8 cellular contexts compared by ENCODE assay signal in the genomic region with DNA sequence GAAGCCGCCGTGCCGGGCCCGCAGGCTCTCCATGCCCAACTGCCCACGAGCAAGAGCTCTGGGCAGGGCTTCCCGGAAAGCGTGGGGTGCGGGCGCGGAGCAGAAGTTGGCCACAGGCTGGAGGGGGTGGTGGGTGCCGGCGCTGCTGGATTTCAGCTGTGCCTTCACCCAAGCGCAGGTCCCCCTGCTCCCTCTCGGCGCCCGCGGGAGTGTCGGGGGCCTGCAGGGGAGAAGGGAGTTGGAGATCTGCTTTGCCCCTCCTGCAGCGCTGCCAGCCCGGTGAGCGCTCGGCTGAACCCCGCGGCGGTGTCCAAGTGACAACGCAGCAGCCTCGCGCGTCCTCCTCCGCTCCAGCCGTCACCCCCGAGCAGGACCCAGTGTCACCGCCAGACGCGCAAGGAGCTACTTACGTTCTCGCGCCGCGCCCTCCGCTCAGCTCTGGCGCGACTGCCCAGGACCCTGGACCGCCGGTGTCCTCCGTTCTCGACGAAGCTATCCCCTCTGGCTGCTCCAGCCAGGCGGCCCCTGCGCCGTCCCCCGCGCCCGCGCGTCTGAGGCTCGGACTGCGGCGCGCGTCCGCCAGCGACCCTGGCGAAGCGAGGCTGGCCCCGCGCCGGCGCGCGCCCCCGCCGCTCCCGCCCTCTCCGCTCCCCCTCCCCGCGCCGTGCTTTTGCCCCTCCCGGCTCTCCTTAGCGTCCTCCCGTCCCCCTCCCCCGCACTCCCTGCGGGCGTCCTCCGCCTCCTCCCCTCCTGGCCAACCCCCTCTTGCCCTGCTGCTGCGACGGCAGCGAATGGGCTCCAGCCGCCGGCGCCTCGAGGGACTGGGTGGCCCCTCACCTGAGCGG. TPM values are rescaled to one million over a fixed set of nuclear protein-coding genes. Genes with fewer than 3 reads are reported as not detected.
DNase-seq lines count a peak whose midpoint lies in the region; ATAC-seq and TF ChIP-seq lines count a peak whose summit lies in the region.

Gene NRCAM (minus strand): TSS at position 604 of the 845 bp plus-strand sequence. CDS start 216,372 bp downstream, outside the sequence.

- TF ChIP-seq POLR2A in erythroblast (IDR thresholded peaks at IDR 0.05; ENCODE audit: low read length): no peak

- no peaks in the 10 kb centered on the region for H3K9me3 ChIP-seq in BLaER1 treated with 17β-estradiol and CSF1 and Interleukin-3, amounts not matched to agents 10 nM and 100 nM (replicated peaks in 1 of 11)
- H3K9me3 ChIP-seq in mucosa of rectum (ENCODE audit: control insufficient read depth in 2 of 2, low read length in 2 of 2) (no peaks in the 10 kb centered on the region), thymus (ENCODE audit: control insufficient read depth) (no peaks in the 10 kb centered on the region)

- H3K4me3 ChIP-seq in BLaER1 treated with 17β-estradiol and CSF1 and Interleukin-3, amounts not matched to agents 10 nM and 100 nM: peak within 1 kb of the TSS; percentile 62 to 78 (median 68)
- H3K4me3 ChIP-seq in mucosa of rectum (ENCODE audit: low read length in 2 of 2) (peak within 1 kb of the TSS; percentile 35 to 52), thymus (ENCODE audit: low read length) (peak within 1 kb of the TSS; percentile 56)

- intact Hi-C loops in activated CD4-positive, alpha-beta memory T cell treated with anti-CD3 and anti-CD28 coated beads for 36 hours (cut with micrococcal nuclease): no loop called here

- H3K27ac ChIP-seq in BLaER1 treated with 17β-estradiol and CSF1 and Interleukin-3, amounts not matched to agents 10 nM and 100 nM: peak within 1 kb of the TSS in 6 of 11 experiments; percentile 8 to 45 (median 28); a peak in 7 of 22 replicates
- H3K27ac ChIP-seq in mucosa of rectum (ENCODE audit: low read depth in 2 of 2, low read length in 2 of 2): no peak within 1 kb of the TSS
- no peak within 1 kb of the TSS for H3K27ac ChIP-seq in thymus (ENCODE audit: low read depth)

- H3K27me3 ChIP-seq in BLaER1 treated with 17β-estradiol and CSF1 and Interleukin-3, amounts not matched to agents 10 nM and 100 nM: peaks cover 58 to 68% (median 61%) of the 10 kb centered on the region in 11 experiments
- H3K27me3 ChIP-seq in mucosa of rectum (ENCODE audit: control insufficient read depth in 2 of 2, insufficient read depth in 2 of 2, low read length in 2 of 2): peaks cover 24 to 49% of the 10 kb centered on the region in 2 donors
- peaks cover 50% of the 10 kb centered on the region for H3K27me3 ChIP-seq in thymus (ENCODE audit: control insufficient read depth, insufficient read depth)

- peaks cover 6% of the 10 kb centered on the region for H3K4me1 Mint-ChIP-seq in activated CD4-positive, alpha-beta memory T cell treated with anti-CD3 and anti-CD28 coated beads for 36 hours (ENCODE audit: low read depth)

- WGBS in thymus: 1% methylated on average over 93 of the region's 93 CpGs

- H4K20me1 ChIP-seq in BLaER1 treated with 17β-estradiol and CSF1 and Interleukin-3, amounts not matched to agents 10 nM and 100 nM: peaks cover 0 to 27% (median 11%) of the 10 kb centered on the region in 11 experiments; a peak in 14 of 22 replicates

- H3K9ac ChIP-seq in BLaER1 treated with 17β-estradiol and CSF1 and Interleukin-3, amounts not matched to agents 10 nM and 100 nM: peak within 1 kb of the TSS; percentile 36 to 71 (median 63)
- no peak within 1 kb of the TSS for H3K9ac ChIP-seq in mucosa of rectum (ENCODE audit: low read depth in 1 of 2, low read length in 2 of 2)

- CTCF ChIA-PET in activated CD4-positive, alpha-beta memory T cell treated with anti-CD3 and anti-CD28 coated beads for 36 hours (lab: Charles Lee): interaction anchor here (0.6 to 1.0 kb wide), 2 partner anchors 276 to 308 kb away, joined by 3 to 4 read pairs; no protein-coding TSS in a partner anchor

- peaks cover 53% of the 10 kb centered on the region for H3K27me3 Mint-ChIP-seq in activated CD4-positive, alpha-beta memory T cell treated with anti-CD3 and anti-CD28 coated beads for 36 hours

- peak within 1 kb of the TSS; percentile 98 to 100 (median 100) for H3K4me2 ChIP-seq in BLaER1 treated with 17β-estradiol and CSF1 and Interleukin-3, amounts not matched to agents 10 nM and 100 nM

- no peak within 1 kb of the TSS for H3K27ac Mint-ChIP-seq in activated CD4-positive, alpha-beta memory T cell treated with anti-CD3 and anti-CD28 coated beads for 36 hours

- no peaks in the 10 kb centered on the region for H3K9me3 Mint-ChIP-seq in activated CD4-positive, alpha-beta memory T cell treated with anti-CD3 and anti-CD28 coated beads for 36 hours

- H3K36me3 Mint-ChIP-seq in activated CD4-positive, alpha-beta memory T cell treated with anti-CD3 and anti-CD28 coated beads for 36 hours: no peaks in the 10 kb centered on the region

- peak; percentile 38 for ATAC-seq in GM21381 (IDR thresholded peaks at IDR 0.05; ENCODE audit: unreplicated experiment)

- H3K4me3 Mint-ChIP-seq in activated CD4-positive, alpha-beta memory T cell treated with anti-CD3 and anti-CD28 coated beads for 36 hours: peak within 1 kb of the TSS; percentile 45

- POLR2A ChIA-PET in activated CD4-positive, alpha-beta memory T cell treated with anti-CD3 and anti-CD28 coated beads for 36 hours (lab: Charles Lee): interaction anchor here (0.7 to 0.8 kb wide), 2 partner anchors 70 to 114 kb away, joined by 3 to 5 read pairs; partner anchors contain the start of gene PNPLA8

- no peaks in the 10 kb centered on the region for H3K36me3 ChIP-seq in BLaER1 treated with 17β-estradiol and CSF1 and Interleukin-3, amounts not matched to agents 10 nM and 100 nM
- no peaks in the 10 kb centered on the region for H3K36me3 ChIP-seq in mucosa of rectum (ENCODE audit: control insufficient read depth in 2 of 2, insufficient read depth in 2 of 2, low read length in 2 of 2)
- H3K36me3 ChIP-seq in thymus (ENCODE audit: control insufficient read depth, insufficient read depth): no peaks in the 10 kb centered on the region

- DNase-seq in NCI-H187 treated with DMSO at 0.1 percent for 48 hours (lab: John Stamatoyannopoulos, UW): peak; percentile 69
- DNase-seq in activated CD4-positive, alpha-beta memory T cell treated with anti-CD3 and anti-CD28 coated beads for 36 hours: peak; percentile 31
- DNase-seq in erythroblast (lab: John Stamatoyannopoulos, UW): peak; percentile 31 to 56
- no peak for DNase-seq in superior temporal gyrus (ENCODE audit: extremely low spot score)

- H3K4me1 ChIP-seq in BLaER1 treated with 17β-estradiol and CSF1 and Interleukin-3, amounts not matched to agents 10 nM and 100 nM: peaks cover 5 to 20% (median 17%) of the 10 kb centered on the region in 10 experiments; a peak in 17 of 20 replicates
- peaks cover 0 to 8% of the 10 kb centered on the region in 2 donors for H3K4me1 ChIP-seq in mucosa of rectum (ENCODE audit: control insufficient read depth in 2 of 2, insufficient read depth in 2 of 2, low read length in 2 of 2)
- H3K4me1 ChIP-seq in thymus (ENCODE audit: control insufficient read depth, insufficient read depth, low read length): no peaks in the 10 kb centered on the region

RNA-seq across cellular contexts. Expression of gene NRCAM, which starts in this region (rescaled TPM):
- under 1 TPM in 1 of 2 experiments, not detected in 1; 0.14 TPM for total RNA-seq in activated CD4-positive, alpha-beta memory T cell treated with anti-CD3 and anti-CD28 coated beads for 36 hours
- 13.9 TPM for polyA plus RNA-seq in thymus

Comparison
In these comparisons a context has a peak if more than half of its experiments do, and no peak if none do; other contexts are left out.
1. Peak in DNase-seq in activated CD4-positive, alpha-beta memory T cell treated with anti-CD3 and anti-CD28 coated beads for 36 hours; RNA of the gene not detected or under 1 TPM.
2. H3K27ac ChIP-seq: peak in BLaER1 treated with 17β-estradiol and CSF1 and Interleukin-3, amounts not matched to agents 10 nM and 100 nM (6 of 11); none in mucosa of rectum (0 of 2) and thymus (single experiment).
3. H3K9ac ChIP-seq: peak in BLaER1 treated with 17β-estradiol and CSF1 and Interleukin-3, amounts not matched to agents 10 nM and 100 nM (11 of 11); none in mucosa of rectum (0 of 2).
4. Peak in every context shown above with its lines, with median percentiles within 50 percentile points of each other: H3K4me3 ChIP-seq.